26 cellular contexts compared by ENCODE assay signal in the genomic region with DNA sequence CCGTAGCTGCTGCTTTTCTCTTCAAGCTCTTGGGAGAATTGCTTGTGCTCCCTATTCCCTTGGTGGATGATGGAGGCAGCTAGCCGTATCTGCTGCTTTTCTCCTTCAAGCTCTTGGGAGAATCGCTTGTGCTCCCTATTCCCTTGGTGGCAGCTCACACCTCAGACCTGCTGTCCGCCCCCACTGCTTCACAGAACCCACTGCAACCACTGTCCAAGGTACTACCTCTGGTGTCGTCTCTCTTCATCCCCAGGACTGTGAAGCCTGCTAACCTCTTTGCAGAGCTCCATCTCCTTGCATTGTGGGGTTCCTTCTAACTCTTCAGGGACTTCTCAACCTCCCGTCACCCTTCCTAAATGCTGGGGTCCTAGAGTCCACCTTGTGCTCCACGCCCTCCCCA.
"Had no signal": no experiment of that assay in that cellular context is flagged by ENCODE, and none has a peak within 500 bp of the region (broad histone marks: within the 10 kb centered on the region; RNA-seq: fewer than 3 reads in every experiment).

No MANE protein-coding gene starts in this region.

- H3K9me3 Mint-ChIP-seq: activated naive CD8-positive, alpha-beta T cell treated with anti-CD3 and anti-CD28 coated beads, Interleukin-2, amount 50 U/mL, for 24 hours; central memory CD8-positive, alpha-beta T cell; WTC11 had no signal

- H3K27ac ChIP-seq: ascending aorta, Peyer's patch, SJSA1 had no signal

- H3K27ac Mint-ChIP-seq: activated CD8-positive, alpha-beta T cell treated with anti-CD3 and anti-CD28 coated beads, Interleukin-2, amount 10 ng/mL, durations not matched to agents 7 days and 5 days; activated naive CD8-positive, alpha-beta T cell treated with anti-CD3 and anti-CD28 coated beads, Interleukin-2, amount 50 U/mL, for 24 hours; activated T-cell treated with anti-CD3 and anti-CD28 coated beads, Interleukin-2, amount 50 U/mL, for 24 hours; brain had no signal

- DNase-seq: activated CD4-positive, alpha-beta T cell treated with anti-CD3 and anti-CD28 coated beads for 48 hours; activated CD4-positive, alpha-beta T cell treated with anti-CD3 and anti-CD28 coated beads, Interleukin-2, amount 50 U/mL, for 4 hours; activated CD4-positive, CD25-positive, alpha-beta regulatory T cell treated with anti-CD3 and anti-CD28 coated beads, Interleukin-2, amount 50 U/mL, for 72 hours; activated CD8-positive, alpha-beta T cell treated with anti-CD3 and anti-CD28 coated beads, Interleukin-2, amount 10 ng/mL, durations not matched to agents 7 days and 5 days; activated effector memory CD4-positive, alpha-beta T cell treated with anti-CD3 and anti-CD28 coated beads, Interleukin-2, amount 50 U/mL, for 16 hours; activated naive CD4-positive, alpha-beta T cell treated with Interleukin-2 at 50 U/mL for 16 hours; activated naive CD8-positive, alpha-beta T cell treated with anti-CD3 and anti-CD28 coated beads, Interleukin-2, amount 50 U/mL, for 24 hours; activated T-cell treated with anti-CD3 and anti-CD28 coated beads, Interleukin-2, amount 50 U/mL, for 24 hours; amniotic stem cell; MG63; NCI-H1105; NCI-H1436; NCI-H187; NCI-H2081; NCI-H446; NCI-H524; SHP77; T-helper 17 cell; T-helper 9 cell had no signal

- ATAC-seq: activated CD8-positive, alpha-beta T cell treated with anti-CD3 and anti-CD28 coated beads, Interleukin-2, amount 10 ng/mL, durations not matched to agents 7 days and 5 days; activated naive CD4-positive, alpha-beta T cell treated with anti-CD3 and anti-CD28 coated beads, Interleukin-2, amount 50 U/mL, for 72 hours; activated naive CD8-positive, alpha-beta T cell treated with anti-CD3 and anti-CD28 coated beads, Interleukin-2, amount 50 U/mL, for 24 hours; T-helper 17 cell; WTC11 had no signal

- H3K4me3 Mint-ChIP-seq: activated CD8-positive, alpha-beta T cell treated with anti-CD3 and anti-CD28 coated beads, Interleukin-2, amount 10 ng/mL, durations not matched to agents 7 days and 5 days; activated naive CD8-positive, alpha-beta T cell treated with anti-CD3 and anti-CD28 coated beads, Interleukin-2, amount 50 U/mL, for 24 hours; activated T-cell treated with anti-CD3 and anti-CD28 coated beads, Interleukin-2, amount 50 U/mL, for 24 hours; brain; central memory CD8-positive, alpha-beta T cell; T-helper 17 cell; WTC11 had no signal

- H3K27me3 ChIP-seq: ascending aorta, MG63, Peyer's patch, SJSA1 had no signal

- H3K4me1 ChIP-seq: ascending aorta, Peyer's patch had no signal

- H3K27me3 Mint-ChIP-seq: activated naive CD8-positive, alpha-beta T cell treated with anti-CD3 and anti-CD28 coated beads, Interleukin-2, amount 50 U/mL, for 24 hours; activated T-cell treated with anti-CD3 and anti-CD28 coated beads, Interleukin-2, amount 50 U/mL, for 24 hours; central memory CD8-positive, alpha-beta T cell; T-helper 17 cell had no signal

- H3K4me3 ChIP-seq: ascending aorta, MG63, Peyer's patch, SJSA1 had no signal
